In genomic region chr15:90979582-90979981, GRCh38 we compare ENCODE assay signal across 1 cellular context.
TF ChIP-seq lines count a peak whose summit lies in the region.

No MANE protein-coding gene starts in this region.

TF ChIP-seq in GM23338, 12 proteins besides CTCF, POLR2A, EP300 and RAD21:
- TF ChIP-seq POLR2AphosphoS5 (IDR thresholded peaks at IDR 0.05; ENCODE audit: low read depth) (no peak), JUNB (IDR thresholded peaks at IDR 0.05; ENCODE audit: unreplicated experiment) (no peak), ZNF462 (CRISPR knock-in tag; IDR thresholded peaks at IDR 0.05) (no peak), CREB1 (CRISPR knock-in tag; IDR thresholded peaks at IDR 0.05; ENCODE audit: low read depth) (no peak), REST (IDR thresholded peaks at IDR 0.05; ENCODE audit: unreplicated experiment) (no peak), ZNF114 (CRISPR knock-in tag; IDR thresholded peaks at IDR 0.05) (no peak), EZH2 (IDR thresholded peaks at IDR 0.05; ENCODE audit: low read depth, unreplicated experiment) (no peak), STAT1 (IDR thresholded peaks at IDR 0.05; ENCODE audit: unreplicated experiment) (no peak), ETS1 (IDR thresholded peaks at IDR 0.05) (no peak), ZNF331 (CRISPR knock-in tag; IDR thresholded peaks at IDR 0.05; ENCODE audit: low read depth) (no peak), NANOG (IDR thresholded peaks at IDR 0.05; ENCODE audit: borderline replicate concordance) (no peak), EZH2phosphoT487 (IDR thresholded peaks at IDR 0.05; ENCODE audit: unreplicated experiment) (no peak)
TF ChIP-seq in GM23338: peak in this region for 0.
